ENCODE assay signal across 8 cellular contexts in the genomic region with DNA sequence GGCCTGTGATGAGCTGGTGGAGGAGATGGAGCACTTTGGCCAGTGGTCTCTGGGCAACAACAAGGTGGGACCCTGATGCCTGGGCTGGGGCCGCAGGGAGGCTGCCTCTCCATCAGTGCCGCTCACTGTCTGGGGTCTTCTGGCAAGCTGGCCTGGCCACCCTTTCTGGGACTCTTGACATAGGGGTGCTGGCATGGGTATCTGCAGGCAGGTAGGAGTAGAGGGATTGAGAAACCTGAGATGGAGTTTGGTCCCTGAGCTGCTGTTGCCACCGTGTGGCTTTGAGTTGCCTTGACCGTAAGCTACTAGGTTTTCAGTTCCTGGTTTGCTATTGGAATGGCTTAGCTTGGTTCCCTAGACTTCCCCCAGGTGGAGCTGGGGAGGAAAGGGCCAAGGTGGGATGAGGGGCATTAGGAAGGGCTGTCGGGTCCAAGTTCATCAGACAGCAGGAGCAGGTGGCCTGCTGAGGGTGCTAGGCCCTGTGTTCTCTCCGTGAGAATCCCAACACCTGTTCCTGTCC. TPM values are rescaled to one million over a fixed set of nuclear protein-coding genes. Genes with fewer than 3 reads are reported as not detected.
DNase-seq lines count a peak whose midpoint lies in the region; ATAC-seq, FAIRE-seq and TF ChIP-seq lines count a peak whose summit lies in the region.

No MANE protein-coding gene starts in this region.

- no peaks in the 10 kb centered on the region for H3K9me1 ChIP-seq in K562 (ENCODE audit: control insufficient read depth, insufficient read depth, low read length)

- no peak overlapping the region for H3K4me3 ChIP-seq in K562
- no peak overlapping the region for H3K4me3 ChIP-seq in kidney epithelial cell (ENCODE audit: low read depth, low read length)
- H3K4me3 ChIP-seq in CD8-positive, alpha-beta T cell (ENCODE audit: low read depth, low read length), result no peak overlapping the region

- intact Hi-C loops in K562 (cut with micrococcal nuclease), result loop anchor here (1.0 kb wide), 4 partner anchors 47 to 126 kb away; no protein-coding TSS in a partner anchor
- intact Hi-C loops in CD8-positive, alpha-beta T cell (cut with DNase I, micrococcal nuclease), result loop anchor here (2.0 to 5.0 kb wide), 2 partner anchors 128 to 130 kb away; no protein-coding TSS in a partner anchor

- no peaks in the 10 kb centered on the region for H3K79me2 ChIP-seq in K562 (ENCODE audit: control insufficient read depth, insufficient read depth, low read length)

- H3K9ac ChIP-seq in K562 (ENCODE audit: insufficient read depth in 1 of 2, low read depth in 2 of 2, low read length in 2 of 2), result 0 out of 4 replicates have a peak overlapping the region, but pooled peaks of 1 of the 2 experiments have one; percentile 10

- peak; percentile 75 to 95 (median 92) for TF ChIP-seq CTCF in K562 (IDR thresholded peaks at IDR 0.05 in 2 of 3, conservative IDR thresholded peaks at IDR 0.05 in 1 of 3; ENCODE audit: insufficient read depth in 2 of 3, low read depth in 1 of 3, low read length in 3 of 3)
- TF ChIP-seq CTCF in kidney epithelial cell (IDR thresholded peaks at IDR 0.05; ENCODE audit: insufficient read depth, low read length, poor library complexity, severe bottlenecking), result peak; percentile 57
- no peak for TF ChIP-seq CTCF in CD8-positive, alpha-beta T cell (IDR thresholded peaks at IDR 0.05)

- CTCF ChIA-PET in K562 (lab: Yijun Ruan, JAX; ENCODE audit: low intra/inter-chr PET ratio), result interaction anchor here (0.5 to 1.9 kb wide), 5 partner anchors 65 to 321 kb away, joined by 3 to 19 read pairs (median 3); no protein-coding TSS in a partner anchor
- CTCF ChIA-PET in CD8-positive, alpha-beta T cell (lab: Charles Lee), result interaction anchor here (1.9 kb wide), 1 partner anchor 129 kb away, joined by 6 read pairs; no protein-coding TSS in a partner anchor

- peak; percentile 39 to 45 for DNase-seq in AML-193 (lab: John Stamatoyannopoulos, UW)
- peak; percentile 33 for DNase-seq in H54 (ENCODE audit: insufficient read length, low spot score)
- DNase-seq in NCI-H510A (lab: John Stamatoyannopoulos, UW), result peak; percentile 83
- peak; percentile 50 to 77 (median 64) for DNase-seq in K562 (ENCODE audit: extremely low read depth in 1 of 4, low spot score in 3 of 4)
- DNase-seq in kidney epithelial cell (ENCODE audit: low read depth), result no peak
- no peak for DNase-seq in CD8-positive, alpha-beta T cell
- no peak for DNase-seq in NK-92 treated with Interleukin-12 subunit alpha and Interleukin-12 subunit beta, amount 100 ng/mL, for 24 hours (lab: John Stamatoyannopoulos, UW)

- WGBS in K562 (ENCODE audit: insufficient coverage, low coverage, missing lambda C conversion rate), result 51% methylated on average over 6 of the region's 6 CpGs

- H3K9me3 Mint-ChIP-seq in CD8-positive, alpha-beta T cell, result no peaks in the 10 kb centered on the region

- FAIRE-seq in H54 (lab: Jason Lieb, UNC) (peak; percentile 6), K562 (lab: Jason Lieb, UNC) (peak; percentile 92)

- no peak overlapping the region for H3K27ac ChIP-seq in K562 (ENCODE audit: extremely low read depth, low read depth, low read length)
- H3K27ac ChIP-seq in CD8-positive, alpha-beta T cell (ENCODE audit: low read depth, low read length), result no peak overlapping the region

- no peaks in the 10 kb centered on the region for H3K9me3 ChIP-seq in K562 (replicated peaks; ENCODE audit: control insufficient read depth, insufficient read depth, low read depth, low read length)
- H3K9me3 ChIP-seq in CD8-positive, alpha-beta T cell (ENCODE audit: low read length), result no peaks in the 10 kb centered on the region

- no peak overlapping the region for H3K27ac Mint-ChIP-seq in CD8-positive, alpha-beta T cell

- peaks cover 0 to 17% of the 10 kb centered on the region in 2 experiments; a peak in 2 of 5 replicates for H3K4me1 ChIP-seq in K562 (replicated peaks in 1 of 2; ENCODE audit: control insufficient read depth in 2 of 2, insufficient read depth in 2 of 2, low read length in 2 of 2)
- no peaks in the 10 kb centered on the region for H3K4me1 ChIP-seq in CD8-positive, alpha-beta T cell (ENCODE audit: insufficient read depth, low read length)

- ATAC-seq in K562, result peak; percentile 95
- no peak for ATAC-seq in CD8-positive, alpha-beta T cell
- ATAC-seq in HG03025 (IDR thresholded peaks at IDR 0.05; ENCODE audit: low FRiP score, unreplicated experiment), result no peak

- TF ChIP-seq POLR2A in H54 (IDR thresholded peaks at IDR 0.05; ENCODE audit: low read depth, low read length) (no peak), K562 (conservative IDR thresholded peaks at IDR 0.05) (no peak)

- H3K36me3 ChIP-seq in K562 (ENCODE audit: control insufficient read depth, insufficient read depth, low read length) (peaks cover 76% of the 10 kb centered on the region; the same call in 2 of the 3 replicates), kidney epithelial cell (ENCODE audit: control insufficient read depth, insufficient read depth, low read length) (peaks cover 2% of the 10 kb centered on the region)
- no peaks in the 10 kb centered on the region for H3K36me3 ChIP-seq in CD8-positive, alpha-beta T cell (ENCODE audit: insufficient read depth, low read length)

- no peak overlapping the region for H3K4me3 Mint-ChIP-seq in CD8-positive, alpha-beta T cell

- no peak overlapping the region for H2AFZ ChIP-seq in K562 (ENCODE audit: low read depth, low read length)

- POLR2A ChIA-PET in K562 (lab: Yijun Ruan, JAX), result interaction anchor here (0.5 to 5.2 kb wide), 12 partner anchors 10 to 311 kb away, joined by 3 to 74 read pairs (median 3); a partner anchor contains a TSS
- POLR2A ChIA-PET in CD8-positive, alpha-beta T cell (lab: Charles Lee), result interaction anchor here (1.6 kb wide), 1 partner anchor 59 kb away, joined by 5 read pairs; no protein-coding TSS in a partner anchor

- H3K4me1 Mint-ChIP-seq in CD8-positive, alpha-beta T cell (ENCODE audit: low read depth), result no peaks in the 10 kb centered on the region

- TF ChIP-seq RAD21 in K562 (CRISPR knock-in tag; conservative IDR thresholded peaks at IDR 0.05 in 1 of 2, IDR thresholded peaks at IDR 0.05 in 1 of 2), result peak; percentile 67 to 91

- no peaks in the 10 kb centered on the region for H3K27me3 ChIP-seq in K562 (ENCODE audit: control insufficient read depth in 2 of 2, insufficient read depth in 2 of 2, low read length in 2 of 2)
- H3K27me3 ChIP-seq in kidney epithelial cell (ENCODE audit: control insufficient read depth, insufficient read depth, low read length), result no peaks in the 10 kb centered on the region
- no peaks in the 10 kb centered on the region for H3K27me3 ChIP-seq in CD8-positive, alpha-beta T cell (ENCODE audit: insufficient read depth, low read length)

- BruUV-seq in K562 (replicated peaks; lab: Mats Ljungman, UMichigan), result no TSS peak

- peaks cover 6% of the 10 kb centered on the region for H3K36me3 Mint-ChIP-seq in CD8-positive, alpha-beta T cell

- in situ Hi-C loops in K562 (cut with MboI), result no loop called here

- no peaks in the 10 kb centered on the region for H3K27me3 Mint-ChIP-seq in CD8-positive, alpha-beta T cell (ENCODE audit: low read depth)

- H3K4me2 ChIP-seq in K562 (ENCODE audit: insufficient read depth, low read length), result no peak overlapping the region

- no peak for TF ChIP-seq EP300 in K562 (IDR thresholded peaks at IDR 0.05; ENCODE audit: low read length)

- no peaks in the 10 kb centered on the region for H4K20me1 ChIP-seq in K562 (replicated peaks; ENCODE audit: control insufficient read depth, insufficient read depth, low read length)

RNA-seq across cellular contexts. Expression of a gene that starts 13.2 kb away (rescaled TPM):
- 133 and 181 TPM in 2 replicates for total RNA-seq in K562 (2011; cell fraction: chromatin; rRNA removed; ENCODE audit: low replicate concordance)
- 106 and 110 TPM in 2 replicates for total RNA-seq in K562 (2011; cell fraction: nucleolus; rRNA removed)
- total RNA-seq in K562 (2011; cell fraction: nucleoplasm; rRNA removed), result 88.2 and 107 TPM in 2 replicates
- total RNA-seq in K562 (2014; rRNA removed) (95.4 and 108 TPM in 2 replicates), K562 (2014; rRNA removed; fragmentation: Illumina TruSeq; extraction: Trizol) (87.1 and 109 TPM in 2 replicates), K562 (2015; rRNA removed; fragmentation: Illumina TruSeq; extraction: Trizol) (79.6 and 82.9 TPM in 2 replicates), K562 (2021) (147 and 158 TPM in 2 replicates), kidney epithelial cell (73.5 and 78.2 TPM in 2 replicates)
- polyA plus RNA-seq in K562 (2011; rRNA removed) (83.4 and 112 TPM in 2 replicates), K562 (2014; fragmentation: Illumina TruSeq; extraction: Trizol) (139 and 165 TPM in 2 replicates), K562 (2014; fragmentation: Nextera tagmentation; extraction: Ambion mirVana) (10 to 100 TPM; 10.5 to 14.0 TPM), K562 (2014; rRNA removed) (94.6 and 99.9 TPM in 2 replicates)
- polyA plus RNA-seq in K562 (2011; cell fraction: cytosol; rRNA removed), result 74.2 and 81.7 TPM in 2 replicates
- 185 and 193 TPM in 2 replicates for polyA plus RNA-seq in K562 (2011; cell fraction: nucleus; rRNA removed)
- 74.5 and 123 TPM in 2 replicates for polyA plus RNA-seq in K562 (2012)
- polyA minus RNA-seq in K562 (2011; rRNA and poly(A)+ RNA removed), result 105 and 127 TPM in 2 replicates
- 52.3 and 57.5 TPM in 2 replicates for polyA minus RNA-seq in K562 (2011; cell fraction: cytosol; rRNA and poly(A)+ RNA removed)
- 38.1 and 91.4 TPM in 2 replicates for polyA minus RNA-seq in K562 (2011; cell fraction: nucleus; rRNA and poly(A)+ RNA removed)
- total RNA-seq in CD8-positive, alpha-beta T cell, result 10 to 100 TPM; 41.7 to 46.0 TPM

RNA-seq across cellular contexts. Expression of a gene that starts 32.6 kb away (rescaled TPM):
- 140 and 357 TPM in 2 replicates for total RNA-seq in K562 (2011; cell fraction: chromatin; rRNA removed; ENCODE audit: low replicate concordance)
- total RNA-seq in K562 (2011; cell fraction: nucleolus; rRNA removed), result 408 and 448 TPM in 2 replicates
- 258 and 294 TPM in 2 replicates for total RNA-seq in K562 (2011; cell fraction: nucleoplasm; rRNA removed)
- total RNA-seq in K562 (2014; rRNA removed) (58.5 and 81.4 TPM in 2 replicates), K562 (2014; rRNA removed; fragmentation: Illumina TruSeq; extraction: Trizol) (30.7 and 41.6 TPM in 2 replicates), K562 (2015; rRNA removed; fragmentation: Illumina TruSeq; extraction: Trizol) (49.6 and 51.6 TPM in 2 replicates), K562 (2021) (90.8 and 92.9 TPM in 2 replicates), kidney epithelial cell (85.7 and 104 TPM in 2 replicates)
- polyA plus RNA-seq in K562 (2011; rRNA removed) (80.2 and 156 TPM in 2 replicates), K562 (2014; fragmentation: Illumina TruSeq; extraction: Trizol) (76.9 and 83.7 TPM in 2 replicates), K562 (2014; fragmentation: Nextera tagmentation; extraction: Ambion mirVana) (10 to 100 TPM; 16.6 to 27.1 TPM), K562 (2014; rRNA removed) (52.7 and 70.2 TPM in 2 replicates)
- polyA plus RNA-seq in K562 (2011; cell fraction: cytosol; rRNA removed), result 160 and 179 TPM in 2 replicates
- polyA plus RNA-seq in K562 (2011; cell fraction: nucleus; rRNA removed), result 178 and 231 TPM in 2 replicates
- 112 and 129 TPM in 2 replicates for polyA plus RNA-seq in K562 (2012)
- 77.2 and 82.6 TPM in 2 replicates for polyA minus RNA-seq in K562 (2011; rRNA and poly(A)+ RNA removed)
- 127 and 153 TPM in 2 replicates for polyA minus RNA-seq in K562 (2011; cell fraction: cytosol; rRNA and poly(A)+ RNA removed)
- 55.1 and 85.3 TPM in 2 replicates for polyA minus RNA-seq in K562 (2011; cell fraction: nucleus; rRNA and poly(A)+ RNA removed)
- 1 to 10 TPM; 2.0 to 2.4 TPM for total RNA-seq in CD8-positive, alpha-beta T cell

RNA-seq across cellular contexts. Expression of a gene that starts 40.9 kb away (rescaled TPM):
- total RNA-seq in K562 (2011; cell fraction: chromatin; rRNA removed; ENCODE audit: low replicate concordance), result 23.5 and 87.3 TPM in 2 replicates
- 116 and 137 TPM in 2 replicates for total RNA-seq in K562 (2011; cell fraction: nucleolus; rRNA removed)
- total RNA-seq in K562 (2011; cell fraction: nucleoplasm; rRNA removed), result 76.4 and 80.1 TPM in 2 replicates
- total RNA-seq in K562 (2014; rRNA removed) (55.0 and 62.5 TPM in 2 replicates), K562 (2014; rRNA removed; fragmentation: Illumina TruSeq; extraction: Trizol) (10.8 and 12.9 TPM in 2 replicates), K562 (2015; rRNA removed; fragmentation: Illumina TruSeq; extraction: Trizol) (36.8 TPM in 2 replicates), K562 (2021) (57.1 and 57.6 TPM in 2 replicates), kidney epithelial cell (97.2 and 108 TPM in 2 replicates)
- polyA plus RNA-seq in K562 (2011; rRNA removed) (38.8 and 61.3 TPM in 2 replicates), K562 (2014; fragmentation: Illumina TruSeq; extraction: Trizol) (21.8 and 34.4 TPM in 2 replicates), K562 (2014; fragmentation: Nextera tagmentation; extraction: Ambion mirVana) (1 to 10 TPM; 2.2 to 3.0 TPM), K562 (2014; rRNA removed) (50.7 and 56.7 TPM in 2 replicates)
- 106 and 197 TPM in 2 replicates for polyA plus RNA-seq in K562 (2011; cell fraction: cytosol; rRNA removed)
- polyA plus RNA-seq in K562 (2011; cell fraction: nucleus; rRNA removed), result 47.0 and 58.8 TPM in 2 replicates
- 35.0 and 51.2 TPM in 2 replicates for polyA plus RNA-seq in K562 (2012)
- polyA minus RNA-seq in K562 (2011; rRNA and poly(A)+ RNA removed), result 23.2 and 34.4 TPM in 2 replicates
- 47.3 and 62.2 TPM in 2 replicates for polyA minus RNA-seq in K562 (2011; cell fraction: cytosol; rRNA and poly(A)+ RNA removed)
- polyA minus RNA-seq in K562 (2011; cell fraction: nucleus; rRNA and poly(A)+ RNA removed), result 14.8 and 25.5 TPM in 2 replicates
- total RNA-seq in CD8-positive, alpha-beta T cell, result 1 to 10 TPM; 8.3 to 8.6 TPM

RNA-seq across cellular contexts. Expression of a gene that starts 52.2 kb away (rescaled TPM):
- total RNA-seq in K562 (2011; cell fraction: chromatin; rRNA removed; ENCODE audit: low replicate concordance), result 73.6 and 259 TPM in 2 replicates
- total RNA-seq in K562 (2011; cell fraction: nucleolus; rRNA removed), result 259 and 285 TPM in 2 replicates
- 145 and 161 TPM in 2 replicates for total RNA-seq in K562 (2011; cell fraction: nucleoplasm; rRNA removed)
- total RNA-seq in K562 (2014; rRNA removed) (117 and 131 TPM in 2 replicates), K562 (2014; rRNA removed; fragmentation: Illumina TruSeq; extraction: Trizol) (11.8 and 17.2 TPM in 2 replicates), K562 (2015; rRNA removed; fragmentation: Illumina TruSeq; extraction: Trizol) (50.7 and 55.6 TPM in 2 replicates), K562 (2021) (92.8 and 102 TPM in 2 replicates), kidney epithelial cell (67.4 and 69.9 TPM in 2 replicates)
- polyA plus RNA-seq in K562 (2011; rRNA removed) (48.3 and 113 TPM in 2 replicates), K562 (2014; fragmentation: Illumina TruSeq; extraction: Trizol) (30.8 and 57.5 TPM in 2 replicates), K562 (2014; fragmentation: Nextera tagmentation; extraction: Ambion mirVana) (1 to 10 TPM; 2.5 to 5.1 TPM), K562 (2014; rRNA removed) (105 and 108 TPM in 2 replicates)
- 79.2 and 124 TPM in 2 replicates for polyA plus RNA-seq in K562 (2011; cell fraction: cytosol; rRNA removed)
- polyA plus RNA-seq in K562 (2011; cell fraction: nucleus; rRNA removed), result 514 and 538 TPM in 2 replicates
- 79.3 and 134 TPM in 2 replicates for polyA plus RNA-seq in K562 (2012)
- polyA minus RNA-seq in K562 (2011; rRNA and poly(A)+ RNA removed), result 15.8 and 16.2 TPM in 2 replicates
- 26.3 and 43.2 TPM in 2 replicates for polyA minus RNA-seq in K562 (2011; cell fraction: cytosol; rRNA and poly(A)+ RNA removed)
- 54.1 and 78.2 TPM in 2 replicates for polyA minus RNA-seq in K562 (2011; cell fraction: nucleus; rRNA and poly(A)+ RNA removed)
- total RNA-seq in CD8-positive, alpha-beta T cell, result 10 to 100 TPM; 21.2 to 21.5 TPM

Comparison
In these comparisons a context has a peak if more than half of its experiments do, and no peak if none do; other contexts are left out.
1. DNase-seq: peak in AML-193 (2 of 2), H54 (single experiment), NCI-H510A (single experiment) and K562 (4 of 4); none in kidney epithelial cell (single experiment), CD8-positive, alpha-beta T cell (0 of 7) and NK-92 treated with Interleukin-12 subunit alpha and Interleukin-12 subunit beta, amount 100 ng/mL, for 24 hours (single experiment).
2. RNA of a gene that starts 32.6 kb away (total RNA-seq): 85.7 to 104 TPM in kidney epithelial cell and 30.7 to 448 TPM in K562; 2.0 to 2.4 TPM in CD8-positive, alpha-beta T cell; every median in the first group is over 4 times any median in the second.